In genomic region chr11:135017296-135017695, GRCh38 we compare ENCODE assay signal across 18 cellular contexts.
DNase-seq lines count a peak whose midpoint lies in the region; ATAC-seq and TF ChIP-seq lines count a peak whose summit lies in the region.
"Had no signal": no experiment of that assay in that cellular context is flagged by ENCODE, and none has a peak within 500 bp of the region (broad histone marks: within the 10 kb centered on the region; RNA-seq: fewer than 3 reads in every experiment).

No MANE protein-coding gene starts in this region.

- H3K36me3 ChIP-seq in GM23338 (ENCODE audit: insufficient read depth) = peaks cover 2% of the 10 kb centered on the region; the same call in 1 of the 2 replicates
- peaks cover 3% of the 10 kb centered on the region; the same call in 1 of the 2 replicates for H3K36me3 ChIP-seq in SK-N-MC (ENCODE audit: insufficient read depth, low read length)
- no peaks in the 10 kb centered on the region for H3K36me3 ChIP-seq in esophagus muscularis mucosa
- H3K36me3 ChIP-seq: BLaER1 treated with 17β-estradiol and CSF1 and Interleukin-3, amounts not matched to agents 10 nM and 100 nM had no signal

- peak overlapping the region; percentile 16; the same call in 1 of the 2 replicates for H2AFZ ChIP-seq in GM23338

- intact Hi-C loops in esophagus muscularis mucosa (cut with DNase I) (no loop called here), left ventricle myocardium superior (cut with micrococcal nuclease) (no loop called here)

- no peak overlapping the region for H3K4me3 ChIP-seq in GM23338
- H3K4me3 ChIP-seq in SK-N-MC = peak overlapping the region; percentile 44
- H3K4me3 ChIP-seq in esophagus muscularis mucosa = no peak overlapping the region
- H3K4me3 ChIP-seq: BLaER1 treated with 17β-estradiol and CSF1 and Interleukin-3, amounts not matched to agents 10 nM and 100 nM had no signal

- WGBS in esophagus muscularis mucosa = 81% methylated on average over 4 of the region's 4 CpGs

- H3K4me2 ChIP-seq in GM23338 = no peak overlapping the region
- H3K4me2 ChIP-seq: BLaER1 treated with 17β-estradiol and CSF1 and Interleukin-3, amounts not matched to agents 10 nM and 100 nM had no signal

- H3K9me3 ChIP-seq in SK-N-MC (ENCODE audit: low read depth, low read length) (peaks cover 7% of the 10 kb centered on the region; the same call in 1 of the 2 replicates), esophagus muscularis mucosa (peaks cover 0 to 4% (median 0%) of the 10 kb centered on the region in 4 donors)
- H3K9me3 ChIP-seq: Caco-2 had no signal

- DNase-seq in GM23338 (ENCODE audit: low spot score) = no peak
- no peak for DNase-seq in SK-N-MC (ENCODE audit: low read depth, low spot score)
- peak; percentile 66 for DNase-seq in esophagus muscularis mucosa (ENCODE audit: extremely low spot score)
- no peak for DNase-seq in NCI-H526 (lab: John Stamatoyannopoulos, UW)
- DNase-seq in left ventricle myocardium superior = no peak
- no peak for DNase-seq in HT-29 (ENCODE audit: low spot score)
- DNase-seq: 8988T; AML-193; Caco-2; Calu3; CD4-positive, alpha-beta T cell; CD8-positive, alpha-beta T cell; DMS79 treated with DMSO at 0.1 percent for 48 hours; GF-D8 had no signal

- H3K4me1 ChIP-seq in GM23338 (ENCODE audit: insufficient read depth) (no peaks in the 10 kb centered on the region), esophagus muscularis mucosa (no peaks in the 10 kb centered on the region)
- H3K4me1 ChIP-seq: Caco-2 had no signal

- H3K4me3 Mint-ChIP-seq in GM23338 = no peak overlapping the region
- H3K4me3 Mint-ChIP-seq: B cell; CD4-positive, alpha-beta T cell; CD8-positive, alpha-beta T cell had no signal

- ATAC-seq in GM23338 (no peak), HG03442 (IDR thresholded peaks at IDR 0.05; ENCODE audit: unreplicated experiment) (no peak), left ventricle myocardium superior (no peak)
- ATAC-seq: CD8-positive, alpha-beta T cell had no signal

- H3K27ac Mint-ChIP-seq in GM23338 = no peak overlapping the region
- H3K27ac Mint-ChIP-seq: B cell; CD4-positive, alpha-beta T cell; CD8-positive, alpha-beta T cell had no signal

- no peaks in the 10 kb centered on the region for H3K79me2 ChIP-seq in GM23338 (replicated peaks; ENCODE audit: insufficient read depth)

- TF ChIP-seq POLR2A in esophagus muscularis mucosa (IDR thresholded peaks at IDR 0.05; ENCODE audit: low read depth) = no peak

- H4K20me1 ChIP-seq in GM23338 (replicated peaks; ENCODE audit: insufficient read depth) = no peaks in the 10 kb centered on the region
- H4K20me1 ChIP-seq: BLaER1 treated with 17β-estradiol and CSF1 and Interleukin-3, amounts not matched to agents 10 nM and 100 nM had no signal

- H3K36me3 Mint-ChIP-seq in GM23338 (ENCODE audit: low read depth) = no peaks in the 10 kb centered on the region
- H3K36me3 Mint-ChIP-seq: CD8-positive, alpha-beta T cell had no signal

- H3K9ac ChIP-seq in SK-N-MC (ENCODE audit: insufficient read length) = peak overlapping the region; percentile 85
- H3K9ac ChIP-seq: BLaER1 treated with 17β-estradiol and CSF1 and Interleukin-3, amounts not matched to agents 10 nM and 100 nM had no signal

- H3K9me2 ChIP-seq in GM23338 (ENCODE audit: insufficient read depth) = 0 out of 2 replicates have a peak, but pooled peaks cover 7% of the 10 kb centered on the region

- H3K27me3 Mint-ChIP-seq in GM23338 (ENCODE audit: insufficient read depth, low read depth, poor library complexity) = peaks cover 3% of the 10 kb centered on the region

- H3K27ac ChIP-seq in GM23338 (ENCODE audit: low read depth) = no peak overlapping the region
- H3K27ac ChIP-seq in SK-N-MC = peak overlapping the region; percentile 99
- no peak overlapping the region for H3K27ac ChIP-seq in esophagus muscularis mucosa (replicated peaks in 1 of 4)
- H3K27ac ChIP-seq: BLaER1 treated with 17β-estradiol and CSF1 and Interleukin-3, amounts not matched to agents 10 nM and 100 nM; C4-2B had no signal

- no peak for TF ChIP-seq CTCF in GM23338 (conservative IDR thresholded peaks at IDR 0.05; ENCODE audit: low read depth in 2 of 2)
- no peak for TF ChIP-seq CTCF in esophagus muscularis mucosa (IDR thresholded peaks at IDR 0.05)

- H3K4me1 Mint-ChIP-seq in GM23338 = peaks cover 4% of the 10 kb centered on the region; the same call in 2 of the 3 replicates
- H3K4me1 Mint-ChIP-seq: B cell had no signal

- TF ChIP-seq EP300 in esophagus muscularis mucosa (IDR thresholded peaks at IDR 0.05) = no peak

- no peaks in the 10 kb centered on the region for H3F3A ChIP-seq in GM23338 (replicated peaks; ENCODE audit: low read depth)

- H3K27me3 ChIP-seq in GM23338 (ENCODE audit: insufficient read depth) = no peaks in the 10 kb centered on the region
- peaks cover 0 to 15% (median 0%) of the 10 kb centered on the region in 4 donors for H3K27me3 ChIP-seq in esophagus muscularis mucosa
- H3K27me3 ChIP-seq: BLaER1 treated with 17β-estradiol and CSF1 and Interleukin-3, amounts not matched to agents 10 nM and 100 nM had no signal

- peaks cover 20% of the 10 kb centered on the region for H3K9me3 Mint-ChIP-seq in GM23338
- H3K9me3 Mint-ChIP-seq: CD4-positive, alpha-beta T cell; CD8-positive, alpha-beta T cell had no signal

TF ChIP-seq in GM23338, 12 proteins besides CTCF, POLR2A, EP300 and RAD21:
- TF ChIP-seq JUNB (IDR thresholded peaks at IDR 0.05; ENCODE audit: unreplicated experiment) (no peak), EZH2phosphoT487 (IDR thresholded peaks at IDR 0.05; ENCODE audit: unreplicated experiment) (no peak)
